In the genomic region with DNA sequence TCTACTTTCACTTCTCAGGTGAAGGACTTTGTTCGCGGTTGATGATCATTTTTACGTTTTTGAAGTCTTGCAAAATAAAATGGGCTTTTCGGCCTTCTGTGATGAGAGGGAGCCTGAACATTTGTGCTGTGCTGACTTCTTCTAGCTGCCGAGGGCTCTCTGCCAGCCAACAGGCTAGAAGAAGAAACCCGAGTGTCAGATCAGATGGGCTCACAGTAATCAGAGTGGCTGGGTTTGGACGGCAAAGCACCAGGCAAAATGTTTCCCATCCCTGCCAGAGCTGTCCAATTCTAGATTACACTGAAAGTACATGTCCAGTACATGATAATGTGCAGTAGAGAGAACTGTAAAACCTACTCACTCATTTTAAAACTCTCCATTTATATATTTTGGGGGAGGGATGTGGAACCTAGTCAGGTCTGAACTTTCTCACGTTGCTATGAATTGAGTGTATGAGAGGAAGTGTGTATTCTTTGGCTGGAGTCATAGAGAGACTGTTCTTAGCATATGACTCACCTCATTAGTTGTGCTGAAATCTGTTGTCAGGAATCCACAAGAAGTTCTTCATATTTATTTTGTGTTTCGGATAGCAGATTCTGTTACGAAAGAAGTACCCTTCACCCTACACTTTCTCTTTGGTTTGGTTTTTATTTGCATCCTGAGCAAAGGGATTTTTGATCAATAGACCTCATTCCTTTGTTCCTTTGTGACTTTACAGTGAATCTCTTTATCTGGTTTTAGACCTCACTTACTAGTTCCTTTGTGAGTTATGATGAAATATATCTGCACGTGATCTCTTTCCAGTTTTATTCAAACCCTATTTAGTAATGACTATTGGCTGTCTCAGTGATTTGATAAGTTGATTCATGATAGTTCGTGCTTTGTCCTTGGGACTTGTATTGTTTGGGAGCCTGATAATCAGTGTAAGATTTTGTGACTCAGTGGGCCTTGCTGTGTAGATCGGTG, we compare ENCODE assay signal across 8 cellular contexts. TPM values are rescaled to one million over a fixed set of nuclear protein-coding genes. Genes with fewer than 3 reads are reported as not detected.
DNase-seq lines count a peak whose midpoint lies in the region; ATAC-seq and TF ChIP-seq lines count a peak whose summit lies in the region.

No MANE protein-coding gene starts in this region.

- H4K20me1 ChIP-seq in fibroblast of lung (ENCODE audit: control insufficient read depth, extremely low read depth, insufficient read depth, low read length): no peaks in the 10 kb centered on the region
- peaks cover 90% of the 10 kb centered on the region for H4K20me1 ChIP-seq in neural progenitor cell (ENCODE audit: low read depth)

- peak; percentile 76 for ATAC-seq in HG02610 (IDR thresholded peaks at IDR 0.05; ENCODE audit: unreplicated experiment)

- no peaks in the 10 kb centered on the region for H3K9me3 Mint-ChIP-seq in neural progenitor cell

- H3K79me2 ChIP-seq in fibroblast of lung (ENCODE audit: control insufficient read depth, insufficient read depth, low read length) (peaks cover 69% of the 10 kb centered on the region), neural progenitor cell (ENCODE audit: low read depth) (peaks cover 92% of the 10 kb centered on the region)

- no peaks in the 10 kb centered on the region for H3K9me3 ChIP-seq in fibroblast of lung (ENCODE audit: control insufficient read depth, insufficient read depth, low read depth, low read length)
- no peaks in the 10 kb centered on the region for H3K9me3 ChIP-seq in neural progenitor cell (ENCODE audit: low read depth)

- H3K27me3 ChIP-seq in fibroblast of lung (ENCODE audit: control insufficient read depth, insufficient read depth, low read length): no peaks in the 10 kb centered on the region
- H3K27me3 ChIP-seq in neural progenitor cell: no peaks in the 10 kb centered on the region

- peak; percentile 73 for DNase-seq in activated CD8-positive, alpha-beta memory T cell treated with anti-CD3 and anti-CD28 coated beads for 24 hours
- DNase-seq in activated CD8-positive, alpha-beta memory T cell treated with anti-CD3 and anti-CD28 coated beads, Interleukin-2, amount 50 U/mL, for 4 hours: no peak
- peak; percentile 35 for DNase-seq in NCI-H2029 (lab: John Stamatoyannopoulos, UW)
- DNase-seq in activated CD8-positive, alpha-beta memory T cell treated with anti-CD3 and anti-CD28 coated beads, Interleukin-2, amount 50 U/mL, for 48 hours: peak; percentile 64
- peak; percentile 96 to 97 for DNase-seq in fibroblast of lung (ENCODE audit: low read depth in 2 of 2)
- DNase-seq in neural progenitor cell (ENCODE audit: low spot score): no peak
- no peak for DNase-seq in ecto neural progenitor cell (ENCODE audit: low spot score)

- no peak overlapping the region for H2AFZ ChIP-seq in fibroblast of lung (ENCODE audit: low read length)
- H2AFZ ChIP-seq in neural progenitor cell (replicated peaks): no peak overlapping the region

- TF ChIP-seq CTCF in fibroblast of lung (conservative IDR thresholded peaks at IDR 0.05 in 1 of 2, IDR thresholded peaks at IDR 0.05 in 1 of 2; ENCODE audit: low read depth in 1 of 2, low read length in 2 of 2) (no peak), neural progenitor cell (IDR thresholded peaks at IDR 0.05) (no peak)

- H3K4me1 Mint-ChIP-seq in neural progenitor cell: peaks cover 74% of the 10 kb centered on the region

- H3K36me3 ChIP-seq in fibroblast of lung (ENCODE audit: control insufficient read depth, insufficient read depth, low read length) (no peaks in the 10 kb centered on the region), neural progenitor cell (no peaks in the 10 kb centered on the region)

- H3K36me3 Mint-ChIP-seq in neural progenitor cell: no peaks in the 10 kb centered on the region

- peaks cover 3% of the 10 kb centered on the region for H3K27me3 Mint-ChIP-seq in neural progenitor cell (ENCODE audit: insufficient read depth, low read depth)

- no peak overlapping the region for H3K27ac Mint-ChIP-seq in neural progenitor cell

- H3K27ac ChIP-seq in fibroblast of lung (ENCODE audit: insufficient read depth, low read length): peak overlapping the region; percentile 81
- H3K27ac ChIP-seq in neural progenitor cell: no peak overlapping the region

- H3K4me1 ChIP-seq in fibroblast of lung (ENCODE audit: control insufficient read depth, extremely low read depth, insufficient read depth, low read length) (peaks cover 26% of the 10 kb centered on the region), neural progenitor cell (peaks cover 70% of the 10 kb centered on the region)

- H3K4me2 ChIP-seq in fibroblast of lung (ENCODE audit: extremely low read depth, insufficient read depth, low read length): peak overlapping the region; percentile 93
- H3K4me2 ChIP-seq in neural progenitor cell: peak overlapping the region; percentile 8

- no peak overlapping the region for H3K9ac ChIP-seq in fibroblast of lung (ENCODE audit: insufficient read depth, low read length)
- no peak overlapping the region for H3K9ac ChIP-seq in neural progenitor cell

- H3K4me3 Mint-ChIP-seq in neural progenitor cell: no peak overlapping the region

- peaks cover 8% of the 10 kb centered on the region for H3F3A ChIP-seq in neural progenitor cell (ENCODE audit: low read depth)

- H3K4me3 ChIP-seq in fibroblast of lung (replicated peaks in 1 of 4; ENCODE audit: control extremely low read depth in 1 of 4, insufficient read depth in 1 of 4, low read depth in 3 of 4, low read length in 4 of 4) (peak overlapping the region; percentile 8 to 92 (median 32)), neural progenitor cell (no peak overlapping the region)

RNA-seq across cellular contexts. Expression of gene ATP1A1, which starts 4.8 kb away (rescaled TPM):
- 110 and 141 TPM in 2 replicates for total RNA-seq in fibroblast of lung
- polyA plus RNA-seq in fibroblast of lung: 216 and 230 TPM in 2 replicates
- 151 and 174 TPM in 2 replicates for polyA plus RNA-seq in fibroblast of lung (2012)
- polyA minus RNA-seq in fibroblast of lung (ENCODE audit: low replicate concordance): 145 and 189 TPM in 2 replicates
- total RNA-seq in neural progenitor cell (ENCODE audit: low replicate concordance): 61.5 and 92.5 TPM in 2 replicates

Comparison
In these comparisons a context has a peak if more than half of its experiments do, and no peak if none do; other contexts are left out.
1. DNase-seq: peak in activated CD8-positive, alpha-beta memory T cell treated with anti-CD3 and anti-CD28 coated beads for 24 hours (single experiment), NCI-H2029 (single experiment), activated CD8-positive, alpha-beta memory T cell treated with anti-CD3 and anti-CD28 coated beads, Interleukin-2, amount 50 U/mL, for 48 hours (single experiment) and fibroblast of lung (2 of 2); none in activated CD8-positive, alpha-beta memory T cell treated with anti-CD3 and anti-CD28 coated beads, Interleukin-2, amount 50 U/mL, for 4 hours (single experiment), neural progenitor cell (single experiment) and ecto neural progenitor cell (single experiment).